Comparison of ENCODE assay signal across 1 cellular context in genomic region chr2:84551526-84551925, GRCh38. TPM values are rescaled to one million over a fixed set of nuclear protein-coding genes. Genes with fewer than 3 reads are reported as not detected.
"Had no signal": no experiment of that assay in that cellular context is flagged by ENCODE, and none has a peak within 500 bp of the region (broad histone marks: within the 10 kb centered on the region; RNA-seq: fewer than 3 reads in every experiment).

No MANE protein-coding gene starts in this region.

RNA-seq across cellular contexts. Expression of gene DNAH6, which starts 35.2 kb away (rescaled TPM):
- polyA plus RNA-seq: GM23248 had no signal
